8 cellular contexts compared by ENCODE assay signal in genomic region chr4:90357117-90357710, GRCh38.
A peak's percentile ranks its signal among the peaks of the same experiment; 100 is the strongest.
DNase-seq lines count a peak whose midpoint lies in the region; ATAC-seq and TF ChIP-seq lines count a peak whose summit lies in the region.

No MANE protein-coding gene starts in this region.

- in situ Hi-C loops in ACHN (cut with HindIII; ENCODE audit: low pct_ligation_motif_present, low pct_unique_long_range_greater_than_20kb, low sequenced_read_pairs) (no loop called here), GM13977 (cut with MboI; ENCODE audit: low pct_unique_long_range_greater_than_20kb, low sequenced_read_pairs, unreplicated experiment) (no loop called here)

- no peak for ATAC-seq in HG02759 (IDR thresholded peaks at IDR 0.05; ENCODE audit: unreplicated experiment)
- no peak for ATAC-seq in GM19395 (IDR thresholded peaks at IDR 0.05; ENCODE audit: unreplicated experiment)

- DNase-seq in ACHN (peak; percentile 74), GM13977 (ENCODE audit: low spot score) (peak; percentile 14), NCI-H1092 (lab: John Stamatoyannopoulos, UW) (peak; percentile 14), adipocyte (ENCODE audit: low read depth) (peak; percentile 83), kidney epithelial cell (ENCODE audit: low read depth) (peak; percentile 49)
- DNase-seq in stimulated activated CD4-positive, alpha-beta T cell treated with anti-CD3 and anti-CD28 coated beads, Interleukin-4, amount 100 ng/mL, for 24 hours = no peak

- H3K9ac ChIP-seq in adipocyte (ENCODE audit: low read length) = peak overlapping the region; percentile 37

- H3K9me3 ChIP-seq in adipocyte (ENCODE audit: control insufficient read depth, low read length) = no peaks in the 10 kb centered on the region

- TF ChIP-seq CTCF in GM13977 (IDR thresholded peaks at IDR 0.05; ENCODE audit: extremely low read depth, insufficient read depth, missing control alignments) (peak; percentile 36), kidney epithelial cell (IDR thresholded peaks at IDR 0.05; ENCODE audit: insufficient read depth, low read length, poor library complexity, severe bottlenecking) (peak; percentile 68)

- H3K27me3 ChIP-seq in adipocyte (replicated peaks; ENCODE audit: control insufficient read depth, insufficient read depth, low read length) (no peaks in the 10 kb centered on the region), kidney epithelial cell (ENCODE audit: control insufficient read depth, insufficient read depth, low read length) (no peaks in the 10 kb centered on the region)

- H3K4me3 ChIP-seq in adipocyte (ENCODE audit: low read length) (peak overlapping the region; percentile 62), kidney epithelial cell (ENCODE audit: low read depth, low read length) (no peak overlapping the region)

- H3K36me3 ChIP-seq in adipocyte (ENCODE audit: control insufficient read depth, insufficient read depth, low read length, severe bottlenecking) (no peaks in the 10 kb centered on the region), kidney epithelial cell (ENCODE audit: control insufficient read depth, insufficient read depth, low read length) (no peaks in the 10 kb centered on the region)

- H3K4me1 ChIP-seq in adipocyte (ENCODE audit: control insufficient read depth, insufficient read depth, low read length) = no peaks in the 10 kb centered on the region
